Comparison of ENCODE assay signal across 9 cellular contexts in genomic region chr3:98359993-98360675, GRCh38. TPM values are rescaled to one million over a fixed set of nuclear protein-coding genes. Genes with fewer than 3 reads are reported as not detected.
DNase-seq lines count a peak whose midpoint lies in the region; ATAC-seq, FAIRE-seq and TF ChIP-seq lines count a peak whose summit lies in the region.
"Had no signal": no experiment of that assay in that cellular context is flagged by ENCODE, and none has a peak within 500 bp of the region (broad histone marks: within the 10 kb centered on the region; RNA-seq: fewer than 3 reads in every experiment).

No MANE protein-coding gene starts in this region.

- H3K27ac ChIP-seq in GM12878 (ENCODE audit: control insufficient read depth, insufficient read depth) (no peak overlapping the region), RWPE1 (no peak overlapping the region), testis (no peak overlapping the region)

- SMC1A ChIA-PET in GM12878 (lab: Charles Lee; ENCODE audit: uncharacterized antibody, unreplicated experiment) = no interaction called here

- no peak overlapping the region for H3K4me2 ChIP-seq in GM12878 (ENCODE audit: control insufficient read depth, insufficient read depth)

- peak overlapping the region; percentile 1; the same call in 1 of the 2 replicates for H2AFZ ChIP-seq in GM12878 (ENCODE audit: control insufficient read depth, low read depth, low read length)

- CTCF ChIA-PET in GM12878 (lab: Yijun Ruan, JAX) (interaction anchor here (0.7 to 1.0 kb wide), 3 partner anchors 16 to 450 kb away, joined by 3 read pairs; no protein-coding TSS in a partner anchor), RWPE1 (lab: Yijun Ruan, JAX) (no interaction called here)

- no peaks in the 10 kb centered on the region for H3K79me2 ChIP-seq in GM12878 (ENCODE audit: control insufficient read depth, insufficient read depth, low read length)

- H3K27me3 ChIP-seq in GM12878 (replicated peaks in 1 of 2; ENCODE audit: control insufficient read depth in 2 of 2, insufficient read depth in 2 of 2, low read length in 1 of 2) (no peaks in the 10 kb centered on the region), testis (no peaks in the 10 kb centered on the region)

- TF ChIP-seq CTCF in GM12865 (IDR thresholded peaks at IDR 0.05; ENCODE audit: insufficient read depth, low read depth, low read length, missing control alignments) (peak; percentile 30), GM12878 (IDR thresholded peaks at IDR 0.05 in 2 of 3, conservative IDR thresholded peaks at IDR 0.05 in 1 of 3; ENCODE audit: control insufficient read depth in 2 of 3, extremely low read depth in 1 of 3, insufficient read depth in 1 of 3, low read depth in 3 of 3, low read length in 3 of 3) (peak; percentile 31 to 56 (median 44)), RWPE1 (conservative IDR thresholded peaks at IDR 0.05; ENCODE audit: low read depth) (no peak), testis (IDR thresholded peaks at IDR 0.05) (no peak)

- peak; percentile 61 for TF ChIP-seq RAD21 in GM12878 (IDR thresholded peaks at IDR 0.05; ENCODE audit: insufficient read depth, low read depth, low read length)

- ATAC-seq in GM19463 (IDR thresholded peaks at IDR 0.05; ENCODE audit: unreplicated experiment) (peak; percentile 77), HG03378 (IDR thresholded peaks at IDR 0.05; ENCODE audit: unreplicated experiment) (peak; percentile 77), GM12878 (peak; percentile 95)
- ATAC-seq: Panc1 had no signal

- POLR2A ChIA-PET in GM12878 (lab: Charles Lee) (no interaction called here), RWPE1 (lab: Yijun Ruan, JAX; ENCODE audit: low non-redundant PET) (no interaction called here)

- no peak for TF ChIP-seq EP300 in GM12878 (IDR thresholded peaks at IDR 0.05; ENCODE audit: borderline replicate concordance in 1 of 2, control insufficient read depth in 1 of 2, low read depth in 2 of 2, low read length in 2 of 2)

- H3K4me3 ChIP-seq in GM12865 (ENCODE audit: low read depth, low read length) (no peak overlapping the region), GM12878 (no peak overlapping the region; the same call in 1 of the 2 replicates), testis (no peak overlapping the region)

- in situ Hi-C loops in GM12878 (cut with MboI) = no loop called here

- BruUV-seq in GM12878 (replicated peaks; lab: Mats Ljungman, UMichigan) = no TSS peak

- intact Hi-C loops in GM12878 (cut with micrococcal nuclease; ENCODE audit: unreplicated experiment) = loop anchor here (1.0 to 2.0 kb wide), 5 partner anchors 163 to 231 kb away; partner anchors contain the start of genes CLDND1 and GPR15
- intact Hi-C loops in testis (cut with DNase I; ENCODE audit: low total_unique reads) = no loop called here

- TF ChIP-seq POLR2A in GM12878 (IDR thresholded peaks at IDR 0.05; ENCODE audit: low read depth, low read length) = no peak
- TF ChIP-seq POLR2A in testis (IDR thresholded peaks at IDR 0.05) = no peak

- H3K36me3 ChIP-seq in GM12878 (ENCODE audit: control insufficient read depth in 2 of 2, insufficient read depth in 2 of 2, low read length in 1 of 2) (no peaks in the 10 kb centered on the region), testis (ENCODE audit: low read depth, missing control alignments) (no peaks in the 10 kb centered on the region)

- FAIRE-seq in GM12878 (lab: Jason Lieb, UNC) = peak; percentile 78

- peaks cover 5% of the 10 kb centered on the region; the same call in 1 of the 2 replicates for H3K4me1 ChIP-seq in GM12878 (ENCODE audit: control insufficient read depth, insufficient read depth, low read length)
- H3K4me1 ChIP-seq in testis = no peaks in the 10 kb centered on the region

- H3K9me3 ChIP-seq in GM12878 (replicated peaks; ENCODE audit: control insufficient read depth, insufficient read depth, low read length) = no peaks in the 10 kb centered on the region; the same call in none of the 3 replicates
- H3K9me3 ChIP-seq in testis = no peaks in the 10 kb centered on the region

- H4K20me1 ChIP-seq in GM12878 (ENCODE audit: control insufficient read depth, insufficient read depth) = no peaks in the 10 kb centered on the region

- H3K9ac ChIP-seq in GM12878 (ENCODE audit: control insufficient read depth, insufficient read depth, low read length) = no peak overlapping the region

- RAD21 ChIA-PET in GM12878 (lab: Charles Lee; ENCODE audit: unreplicated experiment) = interaction anchor here (1.3 kb wide), 1 partner anchor 213 kb away, joined by 4 read pairs; no protein-coding TSS in a partner anchor

- 0% methylated on average over 1 of the region's 1 CpG for WGBS in GM12878 (ENCODE audit: insufficient coverage, insufficient replicate concordance, low lambda C conversion rate, missing lambda C conversion rate)
- WGBS in testis, 2 donors = 85 to 100% methylated on average over 1 of the region's 1 CpG

- DNase-seq in GM12865 (ENCODE audit: low read depth) (peak; percentile 87), GM12878 (ENCODE audit: low read depth, low spot score) (peak; percentile 48), RWPE1 (ENCODE audit: low spot score) (no peak), cerebellum (ENCODE audit: low spot score) (no peak), testis (no peak), dedifferentiated amniotic fluid mesenchymal stem cell (ENCODE audit: extremely low spot score) (no peak)

TF ChIP-seq in GM12878, 131 proteins besides CTCF, POLR2A, EP300 and RAD21 (continues in another document):
- TF ChIP-seq SMC3 (IDR thresholded peaks at IDR 0.05; ENCODE audit: borderline replicate concordance, low read length) = peak; percentile 35; the same call in 1 of the 2 replicates
- TF ChIP-seq HDGF (IDR thresholded peaks at IDR 0.05) = no peak
- no peak for TF ChIP-seq TCF12 (IDR thresholded peaks at IDR 0.05; ENCODE audit: low read depth, low read length)
- TF ChIP-seq CBX5 (IDR thresholded peaks at IDR 0.05; ENCODE audit: low read depth) = 0 out of 2 replicates have a peak, but pooled peaks have one; percentile 29

RNA-seq across cellular contexts. Expression of gene OR5K4, which starts 6.5 kb away (rescaled TPM):
- 231 and 236 TPM in 2 replicates for total RNA-seq in GM12878 (2013; cell fraction: nucleolus; rRNA removed)
- total RNA-seq in GM12878 (2014; rRNA removed) (0.38 TPM in 1 of 2 replicates, not detected in the other), GM12878 (2014; rRNA removed; fragmentation: Illumina TruSeq; extraction: Trizol) (not detected in 2 replicates), GM12878 (2021) (not detected in 2 replicates), cerebellum (not detected), testis (not detected)
- polyA plus RNA-seq in GM12878 (2011; ENCODE audit: low read depth) = not detected
- polyA plus RNA-seq in GM12878 (2011; rRNA removed) (2.1 and 3.4 TPM in 2 replicates), GM12878 (2014; fragmentation: Illumina TruSeq; extraction: Trizol) (not detected in 2 replicates), GM12878 (2014; fragmentation: Nextera tagmentation; extraction: Ambion mirVana) (not detected), GM12878 (2014; rRNA removed) (not detected in 2 replicates), GM12878 (2016; fragmentation: Nextera tagmentation; extraction: Ambion mirVana) (not detected), testis (ENCODE audit: insufficient read depth, low read depth, low replicate concordance) (not detected)
- polyA plus RNA-seq in GM12878 (2011; cell fraction: cytosol; rRNA removed) = 0.07 and 0.12 TPM in 2 replicates
- polyA plus RNA-seq in GM12878 (2011; cell fraction: nucleus; rRNA removed) = 6.2 and 6.7 TPM in 2 replicates
- not detected in 2 replicates for polyA plus RNA-seq in GM12878 (2012)
- 26.3 and 30.4 TPM in 2 replicates for polyA minus RNA-seq in GM12878 (2011; rRNA and poly(A)+ RNA removed)
- not detected in 2 replicates for polyA minus RNA-seq in GM12878 (2011; cell fraction: cytosol; rRNA and poly(A)+ RNA removed)
- polyA minus RNA-seq in GM12878 (2011; cell fraction: nucleus; rRNA and poly(A)+ RNA removed) = 49.4 and 68.4 TPM in 2 replicates

RNA-seq across cellular contexts. Expression of gene OR5K3, which starts 30.3 kb away (rescaled TPM):
- total RNA-seq in GM12878 (2013; cell fraction: nucleolus; rRNA removed) = 211 and 214 TPM in 2 replicates
- not detected in 2 replicates for total RNA-seq in GM12878 (2014; rRNA removed)
- total RNA-seq in GM12878 (2014; rRNA removed; fragmentation: Illumina TruSeq; extraction: Trizol) = not detected in 2 replicates
- not detected in 2 replicates for total RNA-seq in GM12878 (2021)
- polyA plus RNA-seq in GM12878 (2011; ENCODE audit: low read depth) = not detected
- polyA plus RNA-seq in GM12878 (2011; rRNA removed) = 1.6 and 3.0 TPM in 2 replicates
- 0.06 TPM in 1 of 2 replicates, not detected in the other for polyA plus RNA-seq in GM12878 (2011; cell fraction: cytosol; rRNA removed)
- polyA plus RNA-seq in GM12878 (2011; cell fraction: nucleus; rRNA removed) = 5.0 and 5.2 TPM in 2 replicates
- not detected in 2 replicates for polyA plus RNA-seq in GM12878 (2012)
- polyA plus RNA-seq in GM12878 (2014; fragmentation: Illumina TruSeq; extraction: Trizol) = not detected in 2 replicates
- not detected for polyA plus RNA-seq in GM12878 (2014; fragmentation: Nextera tagmentation; extraction: Ambion mirVana)
- not detected in 2 replicates for polyA plus RNA-seq in GM12878 (2014; rRNA removed)
- not detected for polyA plus RNA-seq in GM12878 (2016; fragmentation: Nextera tagmentation; extraction: Ambion mirVana)
- polyA minus RNA-seq in GM12878 (2011; rRNA and poly(A)+ RNA removed) = 24.2 and 28.9 TPM in 2 replicates
- not detected in 2 replicates for polyA minus RNA-seq in GM12878 (2011; cell fraction: cytosol; rRNA and poly(A)+ RNA removed)
- polyA minus RNA-seq in GM12878 (2011; cell fraction: nucleus; rRNA and poly(A)+ RNA removed) = 32.3 and 44.6 TPM in 2 replicates
- not detected for total RNA-seq in cerebellum
- not detected for total RNA-seq in testis
- not detected for polyA plus RNA-seq in testis (ENCODE audit: insufficient read depth, low read depth, low replicate concordance)

Comparison
In these comparisons a context has a peak if more than half of its experiments do, and no peak if none do; other contexts are left out.
1. DNase-seq: peak in GM12865 (single experiment) and GM12878 (single experiment); none in RWPE1 (single experiment), cerebellum (single experiment), testis (single experiment) and dedifferentiated amniotic fluid mesenchymal stem cell (single experiment).
2. CTCF ChIP-seq: peak in GM12865 (single experiment) and GM12878 (3 of 3); none in RWPE1 (single experiment) and testis (0 of 3).
3. Peak in every context shown above with its lines, with median percentiles within 50 percentile points of each other: ATAC-seq.